In genomic region chr4:151568966-151569365, GRCh38 we compare ENCODE assay signal across 15 cellular contexts.
DNase-seq lines count a peak whose midpoint lies in the region; ATAC-seq and TF ChIP-seq lines count a peak whose summit lies in the region.
"Had no signal": no experiment of that assay in that cellular context is flagged by ENCODE, and none has a peak within 500 bp of the region (broad histone marks: within the 10 kb centered on the region; RNA-seq: fewer than 3 reads in every experiment).

No MANE protein-coding gene starts in this region.

- no peak for TF ChIP-seq CTCF in GM23338 (conservative IDR thresholded peaks at IDR 0.05; ENCODE audit: low read depth in 2 of 2)
- TF ChIP-seq CTCF in VCaP (conservative IDR thresholded peaks at IDR 0.05), result no peak

- no peaks in the 10 kb centered on the region for H3F3A ChIP-seq in GM23338 (replicated peaks; ENCODE audit: low read depth)

- H3K79me2 ChIP-seq in GM23338 (replicated peaks; ENCODE audit: insufficient read depth), result peaks cover 15% of the 10 kb centered on the region

- H3K9me3 Mint-ChIP-seq in GM23338, result no peaks in the 10 kb centered on the region
- H3K9me3 Mint-ChIP-seq: CD4-positive, alpha-beta memory T cell; H9 had no signal

- peaks cover 12% of the 10 kb centered on the region for H3K4me1 Mint-ChIP-seq in GM23338
- H3K4me1 Mint-ChIP-seq: CD4-positive, alpha-beta memory T cell had no signal

- peak overlapping the region; percentile 1; the same call in 1 of the 2 replicates for H3K27ac Mint-ChIP-seq in GM23338
- H3K27ac Mint-ChIP-seq: CD4-positive, alpha-beta memory T cell had no signal

- peaks cover 2% of the 10 kb centered on the region; the same call in 1 of the 3 replicates for H3K36me3 Mint-ChIP-seq in GM23338 (ENCODE audit: low read depth)
- H3K36me3 Mint-ChIP-seq: CD4-positive, alpha-beta memory T cell had no signal

- H3K4me1 ChIP-seq in GM23338 (ENCODE audit: insufficient read depth), result peaks cover 5% of the 10 kb centered on the region; the same call in 1 of the 2 replicates

- H3K27me3 ChIP-seq in GM23338 (ENCODE audit: insufficient read depth), result no peaks in the 10 kb centered on the region

- H3K27ac ChIP-seq in GM23338 (ENCODE audit: low read depth) (no peak overlapping the region), VCaP (peak overlapping the region; percentile 84)
- H3K27ac ChIP-seq: GM23248 had no signal

- H4K20me1 ChIP-seq in GM23338 (replicated peaks; ENCODE audit: insufficient read depth), result no peaks in the 10 kb centered on the region; the same call in 1 of the 2 replicates

- DNase-seq in GM23338 (ENCODE audit: low spot score) (no peak), NCI-H526 (lab: John Stamatoyannopoulos, UW) (no peak), SHP77 (lab: John Stamatoyannopoulos, UW) (no peak), SHP77 treated with DMSO at 0.1 percent for 48 hours (lab: John Stamatoyannopoulos, UW) (no peak)
- DNase-seq: C1 segment of cervical spinal cord; CD4-positive, alpha-beta memory T cell; COR-L47; DND-41; GDM1; GM23248; H9 had no signal

- peaks cover 2% of the 10 kb centered on the region for H3K27me3 Mint-ChIP-seq in GM23338 (ENCODE audit: insufficient read depth, low read depth, poor library complexity)

- ATAC-seq in GM23338 (no peak), esophagus mucosa (peak; percentile 54)
- ATAC-seq: GM12878, HCT116 had no signal

- no peaks in the 10 kb centered on the region for H3K36me3 ChIP-seq in GM23338 (ENCODE audit: insufficient read depth)

- no peak overlapping the region for H3K4me2 ChIP-seq in GM23338

- no peaks in the 10 kb centered on the region for H3K9me2 ChIP-seq in GM23338 (ENCODE audit: insufficient read depth)

- H3K4me3 Mint-ChIP-seq in GM23338, result no peak overlapping the region
- H3K4me3 Mint-ChIP-seq: CD4-positive, alpha-beta memory T cell; H9 had no signal

- H2AFZ ChIP-seq in GM23338, result no peak overlapping the region
- H2AFZ ChIP-seq: GM23248 had no signal

- no peak overlapping the region for H3K4me3 ChIP-seq in GM23338
- H3K4me3 ChIP-seq: GM12878, GM23248 had no signal

TF ChIP-seq in GM23338, 12 proteins besides CTCF, POLR2A, EP300 and RAD21:
- TF ChIP-seq POLR2AphosphoS5 (IDR thresholded peaks at IDR 0.05; ENCODE audit: low read depth) (no peak), EZH2 (IDR thresholded peaks at IDR 0.05; ENCODE audit: low read depth, unreplicated experiment) (no peak), ZNF462 (CRISPR knock-in tag; IDR thresholded peaks at IDR 0.05) (no peak), STAT1 (IDR thresholded peaks at IDR 0.05; ENCODE audit: unreplicated experiment) (no peak), ZNF114 (CRISPR knock-in tag; IDR thresholded peaks at IDR 0.05) (no peak), EZH2phosphoT487 (IDR thresholded peaks at IDR 0.05; ENCODE audit: unreplicated experiment) (no peak), NANOG (IDR thresholded peaks at IDR 0.05; ENCODE audit: borderline replicate concordance) (no peak), ETS1 (IDR thresholded peaks at IDR 0.05) (no peak), ZNF331 (CRISPR knock-in tag; IDR thresholded peaks at IDR 0.05; ENCODE audit: low read depth) (no peak), JUNB (IDR thresholded peaks at IDR 0.05; ENCODE audit: unreplicated experiment) (no peak), CREB1 (CRISPR knock-in tag; IDR thresholded peaks at IDR 0.05; ENCODE audit: low read depth) (no peak), REST (IDR thresholded peaks at IDR 0.05; ENCODE audit: unreplicated experiment) (no peak)
